In genomic region chr6:28224131-28225055, GRCh38 we compare ENCODE assay signal across 8 cellular contexts. TPM values are rescaled to one million over a fixed set of nuclear protein-coding genes. Genes with fewer than 3 reads are reported as not detected.
A peak's percentile ranks its signal among the peaks of the same experiment; 100 is the strongest.
DNase-seq lines count a peak whose midpoint lies in the region; ATAC-seq and TF ChIP-seq lines count a peak whose summit lies in the region.

No MANE protein-coding gene starts in this region.

- POLR2A ChIA-PET in WTC11 (lab: Charles Lee) = interaction anchor here (1.4 kb wide), 1 partner anchor 83 kb away, joined by 7 read pairs; the partner anchor contains the start of gene ZKSCAN8

- DNase-seq in NCI-H82 (lab: John Stamatoyannopoulos, UW) = peak; percentile 2
- DNase-seq in NCI-H82 treated with DMSO at 0.1 percent for 48 hours (lab: John Stamatoyannopoulos, UW; ENCODE audit: unreplicated experiment) = no peak
- DNase-seq in WTC11 (ENCODE audit: low spot score) = no peak
- no peak for DNase-seq in stimulated activated naive B cell treated with anti-CD40 and anti-IgM and Interleukin-4, amounts not matched to agents 10 μg/mL and 1 μg/mL and 100 μg/mL, for 72 hours

- peaks cover 54% of the 10 kb centered on the region for H3K27me3 Mint-ChIP-seq in WTC11 (ENCODE audit: low read depth)
- H3K27me3 Mint-ChIP-seq in stimulated activated naive B cell treated with anti-CD40 and anti-IgM and Interleukin-4, amounts not matched to agents 10 μg/mL and 1 μg/mL and 100 μg/mL, for 72 hours = peaks cover 10 to 18% of the 10 kb centered on the region in 2 donors

- H3K27ac Mint-ChIP-seq in WTC11 = no peak overlapping the region
- H3K27ac Mint-ChIP-seq in stimulated activated naive B cell treated with anti-CD40 and anti-IgM and Interleukin-4, amounts not matched to agents 10 μg/mL and 1 μg/mL and 100 μg/mL, for 72 hours = peak overlapping the region; percentile 28

- peaks cover 23% of the 10 kb centered on the region for H3K36me3 Mint-ChIP-seq in WTC11
- H3K36me3 Mint-ChIP-seq in stimulated activated naive B cell treated with anti-CD40 and anti-IgM and Interleukin-4, amounts not matched to agents 10 μg/mL and 1 μg/mL and 100 μg/mL, for 72 hours = peaks cover 14 to 22% of the 10 kb centered on the region in 2 donors

- ATAC-seq in WTC11 (peak; percentile 13; the same call in 1 of the 2 replicates), GM19324 (IDR thresholded peaks at IDR 0.05; ENCODE audit: low FRiP score, unreplicated experiment) (no peak), GM18498 (IDR thresholded peaks at IDR 0.05; ENCODE audit: unreplicated experiment) (no peak), GM19467 (IDR thresholded peaks at IDR 0.05; ENCODE audit: unreplicated experiment) (no peak)
- ATAC-seq in stimulated activated naive B cell treated with anti-CD40 and anti-IgM and Interleukin-4, amounts not matched to agents 10 μg/mL and 1 μg/mL and 100 μg/mL, for 72 hours (replicated peaks) = no peak

- peak overlapping the region; percentile 94 for H3K4me3 ChIP-seq in iPS-11a (ENCODE audit: low read depth, low read length)

- TF ChIP-seq CTCF in WTC11 (IDR thresholded peaks at IDR 0.05) = no peak

- H3K9me3 Mint-ChIP-seq in WTC11 = no peaks in the 10 kb centered on the region
- no peaks in the 10 kb centered on the region for H3K9me3 Mint-ChIP-seq in stimulated activated naive B cell treated with anti-CD40 and anti-IgM and Interleukin-4, amounts not matched to agents 10 μg/mL and 1 μg/mL and 100 μg/mL, for 72 hours

- CTCF ChIA-PET in WTC11 (lab: Charles Lee) = no interaction called here

- H3K4me1 Mint-ChIP-seq in WTC11 = peaks cover 10% of the 10 kb centered on the region
- peaks cover 18 to 28% of the 10 kb centered on the region in 2 donors for H3K4me1 Mint-ChIP-seq in stimulated activated naive B cell treated with anti-CD40 and anti-IgM and Interleukin-4, amounts not matched to agents 10 μg/mL and 1 μg/mL and 100 μg/mL, for 72 hours

- peak overlapping the region; percentile 94 for H3K4me3 Mint-ChIP-seq in WTC11
- H3K4me3 Mint-ChIP-seq in stimulated activated naive B cell treated with anti-CD40 and anti-IgM and Interleukin-4, amounts not matched to agents 10 μg/mL and 1 μg/mL and 100 μg/mL, for 72 hours = peak overlapping the region; percentile 90 to 93

TF ChIP-seq in WTC11, 78 proteins besides CTCF, POLR2A, EP300 and RAD21:
- TF ChIP-seq ZNF263 (CRISPR knock-in tag; IDR thresholded peaks at IDR 0.05; ENCODE audit: low read depth) = no peak
- no peak for TF ChIP-seq ZNF416 (CRISPR knock-in tag; IDR thresholded peaks at IDR 0.05)
- TF ChIP-seq ZNF532 (CRISPR knock-in tag; IDR thresholded peaks at IDR 0.05; ENCODE audit: borderline replicate concordance) = no peak
- no peak for TF ChIP-seq NFE2L1 (CRISPR knock-in tag; IDR thresholded peaks at IDR 0.05)
- TF ChIP-seq TP53 (CRISPR knock-in tag; IDR thresholded peaks at IDR 0.05) = no peak
- TF ChIP-seq SMAD4 (CRISPR knock-in tag; IDR thresholded peaks at IDR 0.05) = no peak
- TF ChIP-seq ESRRA (CRISPR knock-in tag; IDR thresholded peaks at IDR 0.05; ENCODE audit: borderline replicate concordance) = no peak
- no peak for TF ChIP-seq ZNF281 (CRISPR knock-in tag; IDR thresholded peaks at IDR 0.05)
- no peak for TF ChIP-seq ZNF121 (CRISPR knock-in tag; IDR thresholded peaks at IDR 0.05)
- no peak for TF ChIP-seq EMX1 (CRISPR knock-in tag; IDR thresholded peaks at IDR 0.05)
- no peak for TF ChIP-seq PRRX2 (CRISPR knock-in tag; IDR thresholded peaks at IDR 0.05)
- TF ChIP-seq HMGA2 (CRISPR knock-in tag; IDR thresholded peaks at IDR 0.05) = no peak
- TF ChIP-seq E2F5 (CRISPR knock-in tag; IDR thresholded peaks at IDR 0.05) = no peak
- TF ChIP-seq ZBTB43 (CRISPR knock-in tag; IDR thresholded peaks at IDR 0.05) = no peak
- no peak for TF ChIP-seq JUN (CRISPR knock-in tag; IDR thresholded peaks at IDR 0.05)
- TF ChIP-seq GRHL2 (CRISPR knock-in tag; IDR thresholded peaks at IDR 0.05; ENCODE audit: insufficient replicate concordance, severe bottlenecking) = no peak
- no peak for TF ChIP-seq HMGXB4 (CRISPR knock-in tag; IDR thresholded peaks at IDR 0.05)

RNA-seq across cellular contexts. Expression of gene ZSCAN9, which starts 0.7 kb away (rescaled TPM):
- 13.0 to 15.1 TPM (median 14.5 TPM) in 3 replicates for total RNA-seq in WTC11 (2021)

RNA-seq across cellular contexts. Expression of gene ZKSCAN4, which starts 27.7 kb away (rescaled TPM):
- 6.4 to 7.3 TPM (median 7.0 TPM) in 3 replicates for total RNA-seq in WTC11 (2021)

RNA-seq across cellular contexts. Expression of gene NKAPL, which starts 34.7 kb away (rescaled TPM):
- 0.26 to 0.46 TPM (median 0.41 TPM) in 3 replicates for total RNA-seq in WTC11 (2021)

RNA-seq across cellular contexts. Expression of gene ZSCAN26, which starts 42.5 kb away (rescaled TPM):
- total RNA-seq in WTC11 (2021) = 5.2 to 7.5 TPM (median 6.6 TPM) in 3 replicates

RNA-seq across cellular contexts. Expression of gene PGBD1, which starts 57.0 kb away (rescaled TPM):
- 6.8 to 7.5 TPM (median 6.9 TPM) in 3 replicates for total RNA-seq in WTC11 (2021)
